Comparison of ENCODE assay signal across 6 cellular contexts in genomic region chr11:61166331-61166730, GRCh38. TPM values are rescaled to one million over a fixed set of nuclear protein-coding genes. Genes with fewer than 3 reads are reported as not detected.
"Had no signal": no experiment of that assay in that cellular context is flagged by ENCODE, and none has a peak within 500 bp of the region (broad histone marks: within the 10 kb centered on the region; RNA-seq: fewer than 3 reads in every experiment).

No MANE protein-coding gene starts in this region.

RNA-seq across cellular contexts. Expression of gene PGA3, which starts 37.0 kb away (rescaled TPM):
- total RNA-seq: GM23338, H1, H9, HepG2, HT1080 had no signal
- polyA plus RNA-seq: H1, HepG2, IgD-negative memory B cell had no signal

RNA-seq across cellular contexts. Expression of gene PGA4, which starts 55.8 kb away (rescaled TPM):
- total RNA-seq: GM23338, H1, H9, HepG2, HT1080 had no signal
- polyA plus RNA-seq: HepG2, IgD-negative memory B cell had no signal
